Comparison of ENCODE assay signal across 13 cellular contexts in the genomic region with DNA sequence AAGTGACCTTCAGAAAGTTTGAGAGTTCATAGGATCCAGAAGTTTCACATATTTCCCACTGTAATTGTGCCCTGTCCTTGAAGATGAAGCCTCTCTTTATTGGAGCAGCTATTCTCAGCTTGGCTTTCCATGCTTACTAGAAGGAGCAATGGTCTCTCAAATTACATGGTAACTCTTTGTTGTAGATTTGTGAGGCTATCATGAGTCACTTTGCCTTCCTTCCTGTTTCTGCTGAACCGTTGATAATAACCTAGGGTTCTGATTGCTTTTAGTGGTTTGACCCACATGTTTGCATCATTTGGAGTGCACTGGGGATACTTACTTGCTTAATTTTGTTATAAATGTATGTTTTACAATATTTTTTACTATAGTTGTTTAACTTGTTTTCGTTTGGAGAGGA.
DNase-seq lines count a peak whose midpoint lies in the region; ATAC-seq, FAIRE-seq and TF ChIP-seq lines count a peak whose summit lies in the region.
"Had no signal": no experiment of that assay in that cellular context is flagged by ENCODE, and none has a peak within 500 bp of the region (broad histone marks: within the 10 kb centered on the region; RNA-seq: fewer than 3 reads in every experiment).

No MANE protein-coding gene starts in this region.

- dilution Hi-C loops in IMR-90 (cut with HindIII; ENCODE audit: low sequenced_read_pairs, unreplicated experiment), result no loop called here

- H2BK20ac ChIP-seq in IMR-90 (ENCODE audit: low read depth, low read length), result peak overlapping the region; percentile 62; the same call in 1 of the 2 replicates

- in situ Hi-C loops in IMR-90 (cut with MboI; ENCODE audit: low sequenced_read_pairs), result no loop called here

- no peak overlapping the region for H2AK9ac ChIP-seq in IMR-90 (replicated peaks; ENCODE audit: low read depth, low read length, poor library complexity)

- WGBS in IMR-90 (ENCODE audit: extremely low coverage in 2 of 2, insufficient read length in 1 of 2), 2 experiments, result no CpG with 5 or more reads among the region's 2 CpGs

- H2BK120ac ChIP-seq in IMR-90 (ENCODE audit: low read depth, low read length), result peak overlapping the region; percentile 55; the same call in 1 of the 2 replicates

- H3K9me3 Mint-ChIP-seq in activated naive CD4-positive, alpha-beta T cell treated with anti-CD3 and anti-CD28 coated beads for 36 hours, result peaks cover 4% of the 10 kb centered on the region
- H3K9me3 Mint-ChIP-seq: H9 had no signal

- H2AFZ ChIP-seq in IMR-90 (replicated peaks; ENCODE audit: low read length, poor library complexity) (no peak overlapping the region), PC-3 (ENCODE audit: low read length) (no peak overlapping the region)

- intact Hi-C loops in IMR-90 (cut with micrococcal nuclease), result no loop called here
- intact Hi-C loops in PC-3 (cut with micrococcal nuclease), result loop anchor here (10.0 kb wide), 1 partner anchor 487 kb away; no protein-coding TSS in a partner anchor
- intact Hi-C loops in mucosa of descending colon (cut with DNase I, micrococcal nuclease), result no loop called here
- intact Hi-C loops in activated naive CD4-positive, alpha-beta T cell treated with anti-CD3 and anti-CD28 coated beads for 36 hours (cut with micrococcal nuclease), result no loop called here

- no peak for TF ChIP-seq RAD21 in IMR-90 (IDR thresholded peaks at IDR 0.05; ENCODE audit: low read length)

- DNase-seq in IMR-90 (peak; percentile 80), PC-3 (peak; percentile 79), choroid plexus epithelial cell (ENCODE audit: low read depth) (peak; percentile 45), urothelium cell line (ENCODE audit: low spot score) (peak; percentile 4), mucosa of gallbladder (ENCODE audit: low spot score) (no peak), mucosa of descending colon (no peak)
- no peak for DNase-seq in activated naive CD4-positive, alpha-beta T cell treated with anti-CD3 and anti-CD28 coated beads for 36 hours
- DNase-seq: activated effector memory CD4-positive, alpha-beta T cell treated with anti-CD3 and anti-CD28 coated beads, Interleukin-2, amount 50 U/mL, for 16 hours; cerebellar nuclear complex; esophagus squamous epithelium; H9; NCI-H345 had no signal

- H3K9me3 ChIP-seq in IMR-90 (ENCODE audit: control insufficient read depth, insufficient read depth, low read length) (no peaks in the 10 kb centered on the region), PC-3 (ENCODE audit: low read length) (no peaks in the 10 kb centered on the region), mucosa of descending colon (peaks cover 3% of the 10 kb centered on the region)
- H3K9me3 ChIP-seq: esophagus squamous epithelium had no signal

- TF ChIP-seq POLR2A in IMR-90 (IDR thresholded peaks at IDR 0.05; ENCODE audit: low read depth, low read length), result no peak

- no peak overlapping the region for H3K14ac ChIP-seq in IMR-90 (replicated peaks; ENCODE audit: low read depth, low read length)

- POLR2A ChIA-PET in IMR-90 (lab: Charles Lee; ENCODE audit: unreplicated experiment), result no interaction called here
- POLR2A ChIA-PET in PC-3 (lab: Charles Lee; ENCODE audit: unreplicated experiment), result no interaction called here

- H3K4me1 Mint-ChIP-seq in activated naive CD4-positive, alpha-beta T cell treated with anti-CD3 and anti-CD28 coated beads for 36 hours (ENCODE audit: low read depth), result no peaks in the 10 kb centered on the region
- H3K4me1 Mint-ChIP-seq: IgD-negative memory B cell had no signal

- H3K36me3 Mint-ChIP-seq in activated naive CD4-positive, alpha-beta T cell treated with anti-CD3 and anti-CD28 coated beads for 36 hours (ENCODE audit: low read depth), result no peaks in the 10 kb centered on the region
- H3K36me3 Mint-ChIP-seq: IgD-negative memory B cell had no signal

- no peak overlapping the region for H4K91ac ChIP-seq in IMR-90 (ENCODE audit: insufficient read depth, low read depth, low read length)

- no peak overlapping the region for H4K8ac ChIP-seq in IMR-90 (ENCODE audit: low read depth in 2 of 2, low read length in 2 of 2)

- no peak overlapping the region; the same call in 1 of the 2 replicates for H3K4ac ChIP-seq in IMR-90 (ENCODE audit: low read depth, low read length)

- H3K79me1 ChIP-seq in IMR-90 (ENCODE audit: low read depth in 1 of 2, low read length in 2 of 2), result no peaks in the 10 kb centered on the region

- H3F3A ChIP-seq in PC-3 (ENCODE audit: low read length, unreplicated experiment), result peaks cover 3% of the 10 kb centered on the region

- H3K4me2 ChIP-seq in IMR-90 (ENCODE audit: low read depth, low read length) (peak overlapping the region; percentile 46; the same call in 1 of the 2 replicates), PC-3 (ENCODE audit: low read length) (peak overlapping the region; percentile 66)

- H3K18ac ChIP-seq in IMR-90 (ENCODE audit: low read depth, low read length), result no peak overlapping the region

- H3K27me3 Mint-ChIP-seq in activated naive CD4-positive, alpha-beta T cell treated with anti-CD3 and anti-CD28 coated beads for 36 hours (ENCODE audit: low read depth), result no peaks in the 10 kb centered on the region
- H3K27me3 Mint-ChIP-seq: IgD-negative memory B cell had no signal

- no TSS peak for BruUV-seq in IMR-90 (replicated peaks; lab: Mats Ljungman, UMichigan)
- no TSS peak for BruUV-seq in PC-3 (replicated peaks; lab: Mats Ljungman, UMichigan)

- H2BK5ac ChIP-seq in IMR-90 (ENCODE audit: low read depth, low read length, poor library complexity, severe bottlenecking), result peak overlapping the region; percentile 42

- no peak overlapping the region for H3K9ac ChIP-seq in IMR-90 (ENCODE audit: low read depth, low read length)
- peak overlapping the region; percentile 73 for H3K9ac ChIP-seq in PC-3 (ENCODE audit: low read length)

- no peaks in the 10 kb centered on the region for H3K79me2 ChIP-seq in PC-3 (ENCODE audit: low read length)

- H3K27me3 ChIP-seq in IMR-90 (ENCODE audit: control insufficient read depth, insufficient read depth, low read length) (no peaks in the 10 kb centered on the region), PC-3 (ENCODE audit: low read length) (no peaks in the 10 kb centered on the region)
- H3K27me3 ChIP-seq: esophagus squamous epithelium had no signal

- TF ChIP-seq CTCF in IMR-90 (conservative IDR thresholded peaks at IDR 0.05; ENCODE audit: low read depth, low read length) (no peak), PC-3 (conservative IDR thresholded peaks at IDR 0.05; ENCODE audit: low read depth, low read length) (no peak), choroid plexus epithelial cell (conservative IDR thresholded peaks at IDR 0.05; ENCODE audit: low read depth, low read length) (no peak), mucosa of descending colon (IDR thresholded peaks at IDR 0.05) (no peak)

- H4K20me1 ChIP-seq in IMR-90 (ENCODE audit: insufficient read depth, low read length) (no peaks in the 10 kb centered on the region), PC-3 (ENCODE audit: low read length) (no peaks in the 10 kb centered on the region)

- H3K56ac ChIP-seq in IMR-90 (ENCODE audit: extremely low read depth, insufficient read depth, low read length), result no peak overlapping the region

- H3K4me3 ChIP-seq in IMR-90 (ENCODE audit: insufficient read depth, low read depth, low read length), result no peak overlapping the region
- peak overlapping the region; percentile 6; the same call in 1 of the 2 replicates for H3K4me3 ChIP-seq in PC-3 (ENCODE audit: low read length)
- H3K4me3 ChIP-seq in choroid plexus epithelial cell (ENCODE audit: low read depth, low read length), result no peak overlapping the region
- no peak overlapping the region for H3K4me3 ChIP-seq in mucosa of descending colon
- H3K4me3 ChIP-seq: esophagus squamous epithelium had no signal

- CTCF ChIA-PET in IMR-90 (lab: Yijun Ruan, JAX) (interaction anchor here (0.6 kb wide), 1 partner anchor 1424 kb away, joined by 3 read pairs; no protein-coding TSS in a partner anchor), PC-3 (lab: Charles Lee) (interaction anchor here (0.6 kb wide), 1 partner anchor 9 kb away, joined by 3 read pairs; no protein-coding TSS in a partner anchor)
- CTCF ChIA-PET in activated naive CD4-positive, alpha-beta T cell treated with anti-CD3 and anti-CD28 coated beads for 36 hours (lab: Charles Lee), result no interaction called here

- H3K9me1 ChIP-seq in IMR-90 (ENCODE audit: insufficient read depth, low read length), result 0 out of 2 replicates have a peak, but pooled peaks cover 2% of the 10 kb centered on the region

- H3K27ac ChIP-seq in IMR-90 (ENCODE audit: insufficient read depth, low read length), result no peak overlapping the region
- peak overlapping the region; percentile 95 for H3K27ac ChIP-seq in PC-3 (ENCODE audit: low read length)
- H3K27ac ChIP-seq: esophagus squamous epithelium had no signal

- ATAC-seq in IMR-90 (ENCODE audit: low read depth) (peak; percentile 87), PC-3 (peak; percentile 77), mucosa of descending colon (no peak)

- no peak overlapping the region for H3K23ac ChIP-seq in IMR-90 (ENCODE audit: low read depth, low read length)

- no peaks in the 10 kb centered on the region for H3K9me2 ChIP-seq in PC-3 (replicated peaks; ENCODE audit: low read length)

- H3K4me3 Mint-ChIP-seq in activated naive CD4-positive, alpha-beta T cell treated with anti-CD3 and anti-CD28 coated beads for 36 hours, result no peak overlapping the region
- H3K4me3 Mint-ChIP-seq: H9, IgD-negative memory B cell had no signal

- H4K5ac ChIP-seq in IMR-90 (ENCODE audit: low read depth, low read length), result no peak overlapping the region

- H3K36me3 ChIP-seq in IMR-90 (ENCODE audit: control insufficient read depth, insufficient read depth, low read length) (no peaks in the 10 kb centered on the region), PC-3 (ENCODE audit: low read depth, low read length) (no peaks in the 10 kb centered on the region), mucosa of descending colon (ENCODE audit: low read depth) (no peaks in the 10 kb centered on the region)
- H3K36me3 ChIP-seq: esophagus squamous epithelium had no signal

- H3K4me1 ChIP-seq in IMR-90 (ENCODE audit: control insufficient read depth, insufficient read depth, low read length) (no peaks in the 10 kb centered on the region), PC-3 (ENCODE audit: insufficient read depth, low read length) (peaks cover 38% of the 10 kb centered on the region), mucosa of descending colon (ENCODE audit: low read depth) (no peaks in the 10 kb centered on the region)
- H3K4me1 ChIP-seq: esophagus squamous epithelium had no signal

- no peak overlapping the region for H2AK5ac ChIP-seq in IMR-90 (ENCODE audit: low read depth, low read length)

- H3K27ac Mint-ChIP-seq in activated naive CD4-positive, alpha-beta T cell treated with anti-CD3 and anti-CD28 coated beads for 36 hours, result no peak overlapping the region
- H3K27ac Mint-ChIP-seq: H9, IgD-negative memory B cell had no signal

- no peak overlapping the region for H2BK15ac ChIP-seq in IMR-90 (ENCODE audit: low read depth, low read length)

- FAIRE-seq in urothelium cell line (lab: Jason Lieb, UNC), result no peak

TF ChIP-seq in IMR-90, 13 proteins besides CTCF, POLR2A, EP300 and RAD21:
- TF ChIP-seq CHD1 (IDR thresholded peaks at IDR 0.05; ENCODE audit: low read depth, low read length) (no peak), RFX5 (IDR thresholded peaks at IDR 0.05; ENCODE audit: low read depth, low read length) (no peak), CEBPB (IDR thresholded peaks at IDR 0.05; ENCODE audit: low read depth, low read length) (peak; percentile 44; the same call in 1 of the 2 replicates), FOS (IDR thresholded peaks at IDR 0.05; ENCODE audit: low read depth, low read length) (0 out of 2 replicates have a peak, but pooled peaks have one; percentile 29)

Comparison
In these comparisons a context has a peak if more than half of its experiments do, and no peak if none do; other contexts are left out.
1. DNase-seq: peak in IMR-90 (single experiment), PC-3 (single experiment), choroid plexus epithelial cell (single experiment) and urothelium cell line (single experiment); none in mucosa of gallbladder (single experiment), mucosa of descending colon (0 of 3) and activated naive CD4-positive, alpha-beta T cell treated with anti-CD3 and anti-CD28 coated beads for 36 hours (single experiment).